24 cellular contexts compared by ENCODE assay signal in the genomic region with DNA sequence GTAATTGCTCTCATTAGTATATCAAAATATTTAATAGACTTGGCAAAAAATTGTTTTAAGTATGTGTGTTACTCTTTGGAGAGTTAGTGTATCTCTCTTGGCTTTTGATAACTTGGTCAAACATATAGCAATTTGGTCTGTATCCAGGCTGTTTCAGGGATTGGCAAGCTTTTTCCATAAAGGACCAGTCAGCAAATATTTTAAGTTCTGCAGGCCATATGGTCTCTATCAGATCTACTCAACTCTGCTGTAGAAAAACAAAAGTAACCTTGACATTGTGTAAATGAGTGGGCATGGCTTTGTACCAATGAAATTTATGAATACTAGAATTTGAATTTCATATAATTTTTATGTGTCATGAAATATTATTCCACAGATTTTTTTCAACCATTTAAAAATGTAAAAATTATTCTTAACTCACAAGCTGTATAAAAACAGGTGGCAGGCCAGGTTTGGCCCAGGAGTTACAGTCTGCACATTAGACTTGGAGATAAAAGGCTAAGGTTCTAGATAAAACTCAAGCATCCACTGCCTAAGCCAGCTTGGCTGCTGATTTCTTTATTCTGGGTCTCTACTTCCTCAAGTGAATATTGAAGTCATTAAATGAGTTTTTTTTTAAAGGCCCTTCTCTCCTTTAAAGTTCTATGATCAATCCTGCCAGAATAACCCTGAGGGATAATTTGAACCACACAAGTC.
"Had no signal": no experiment of that assay in that cellular context is flagged by ENCODE, and none has a peak within 500 bp of the region (broad histone marks: within the 10 kb centered on the region; RNA-seq: fewer than 3 reads in every experiment).

No MANE protein-coding gene starts in this region.

- H3K27ac ChIP-seq: ascending aorta, left ventricle myocardium inferior, spleen, tibial artery had no signal

- ATAC-seq: activated T-cell treated with anti-CD3 and anti-CD28 coated beads, Interleukin-2, amount 50 U/mL, for 4 hours; naive thymus-derived CD8-positive, alpha-beta T cell had no signal

- H3K4me3 ChIP-seq: adrenal gland, ascending aorta, left ventricle myocardium inferior, spleen, tibial artery had no signal

- H3K9me3 ChIP-seq: adrenal gland, ascending aorta, left ventricle myocardium inferior, spleen, tibial artery had no signal

- FAIRE-seq: frontal cortex had no signal

- H3K4me1 ChIP-seq: ascending aorta, tibial artery had no signal

- H3K27me3 ChIP-seq: adrenal gland, ascending aorta, spleen, tibial artery had no signal

- DNase-seq: activated CD4-positive, alpha-beta memory T cell treated with anti-CD3 and anti-CD28 coated beads, Interleukin-2, amount 10 ng/mL, durations not matched to agents 7 days and 5 days; activated CD4-positive, alpha-beta T cell treated with anti-CD3 and anti-CD28 coated beads for 4 hours; activated CD4-positive, CD25-positive, alpha-beta regulatory T cell; activated effector memory CD4-positive, alpha-beta T cell treated with anti-CD3 and anti-CD28 coated beads, Interleukin-2, amount 50 U/mL, for 16 hours; activated naive CD4-positive, alpha-beta T cell treated with anti-CD3 and anti-CD28 coated beads, Interleukin-2, amount 50 U/mL, for 16 hours; activated T-cell treated with anti-CD3 and anti-CD28 coated beads, Interleukin-2, amount 50 U/mL, for 4 hours; adrenal gland; central memory CD4-positive, alpha-beta T cell; dermis blood vessel endothelial cell; effector CD8-positive, alpha-beta T cell; erythroblast; glutamatergic neuron; hippocampal formation; left ventricle myocardium inferior; mammary epithelial cell; naive thymus-derived CD8-positive, alpha-beta T cell; retina; spleen; stimulated activated CD4-positive, alpha-beta T cell treated with anti-CD3 and anti-CD28 coated beads, Interleukin-4, amount 100 ng/mL, for 24 hours; stimulated activated naive CD4-positive, alpha-beta T cell treated with Interleukin-2 at 50 U/mL for 16 hours; T1000; tibial artery had no signal
